21 cellular contexts compared by ENCODE assay signal in the genomic region with DNA sequence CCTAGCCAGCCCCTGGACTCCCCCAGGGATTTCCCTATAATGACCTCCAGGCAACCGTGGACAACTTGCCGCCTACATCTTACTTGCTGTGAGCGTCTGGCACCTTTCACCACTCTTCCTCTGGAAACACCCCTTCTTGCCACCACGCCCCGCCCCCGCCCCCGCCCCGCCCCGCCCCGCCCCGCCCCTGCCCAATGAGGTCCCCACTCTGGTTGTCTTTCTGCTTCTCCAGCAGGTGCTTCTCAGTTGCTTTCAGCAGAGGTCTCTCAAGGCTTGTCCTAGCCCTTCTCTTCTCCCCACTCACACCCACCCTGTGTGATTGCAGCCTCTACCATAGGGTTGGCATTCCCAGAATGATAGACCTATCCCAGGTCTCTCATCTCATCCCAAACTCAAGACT.
DNase-seq lines count a peak whose midpoint lies in the region; ATAC-seq lines count a peak whose summit lies in the region.
"Had no signal": no experiment of that assay in that cellular context is flagged by ENCODE, and none has a peak within 500 bp of the region (broad histone marks: within the 10 kb centered on the region; RNA-seq: fewer than 3 reads in every experiment).

No MANE protein-coding gene starts in this region.

- no peaks in the 10 kb centered on the region for H3K27me3 Mint-ChIP-seq in activated CD4-positive, alpha-beta T cell treated with anti-CD3 and anti-CD28 coated beads, Interleukin-2, amount 10 ng/mL, durations not matched to agents 24 days and 14 days
- H3K27me3 Mint-ChIP-seq: CD4-positive, CD25-positive, alpha-beta regulatory T cell had no signal

- H3K4me3 Mint-ChIP-seq in activated CD4-positive, alpha-beta T cell treated with anti-CD3 and anti-CD28 coated beads, Interleukin-2, amount 10 ng/mL, durations not matched to agents 24 days and 14 days: no peak overlapping the region
- H3K4me3 Mint-ChIP-seq: CD4-positive, CD25-positive, alpha-beta regulatory T cell had no signal

- intact Hi-C loops in activated CD4-positive, alpha-beta T cell treated with anti-CD3 and anti-CD28 coated beads, Interleukin-2, amount 10 ng/mL, durations not matched to agents 24 days and 14 days (cut with micrococcal nuclease): no loop called here

- peak; percentile 7 for DNase-seq in activated CD4-positive, alpha-beta T cell treated with anti-CD3 and anti-CD28 coated beads, Interleukin-2, amount 10 ng/mL, durations not matched to agents 24 days and 14 days
- no peak for DNase-seq in activated CD4-positive, alpha-beta T cell treated with anti-CD3 and anti-CD28 coated beads, Interleukin-2, amount 50 U/mL, for 48 hours
- DNase-seq in H7 (peak; percentile 23), SW480 (ENCODE audit: low spot score) (peak; percentile 46), NCI-H524 (lab: John Stamatoyannopoulos, UW) (no peak)
- DNase-seq: CD4-positive, CD25-positive, alpha-beta regulatory T cell; EL; GF-D8; GOT3; MM.1S; NCI-H1105; NCI-H146; NCI-H2029; NCI-H345; NCI-H526 treated with DMSO at 0.1 percent for 48 hours; SIG-M5; SK-N-SH had no signal

- H3K27me3 ChIP-seq in H7 (ENCODE audit: control insufficient read depth, insufficient read depth, low read length): no peaks in the 10 kb centered on the region

- H3K4me1 Mint-ChIP-seq in activated CD4-positive, alpha-beta T cell treated with anti-CD3 and anti-CD28 coated beads, Interleukin-2, amount 10 ng/mL, durations not matched to agents 24 days and 14 days: no peaks in the 10 kb centered on the region
- H3K4me1 Mint-ChIP-seq: CD4-positive, CD25-positive, alpha-beta regulatory T cell had no signal

- ATAC-seq in GM18858 (IDR thresholded peaks at IDR 0.05; ENCODE audit: unreplicated experiment) (no peak), HG03139 (IDR thresholded peaks at IDR 0.05; ENCODE audit: unreplicated experiment) (no peak)
- ATAC-seq: Panc1 had no signal

- no peaks in the 10 kb centered on the region for H3K9me3 Mint-ChIP-seq in activated CD4-positive, alpha-beta T cell treated with anti-CD3 and anti-CD28 coated beads, Interleukin-2, amount 10 ng/mL, durations not matched to agents 24 days and 14 days

- H3K36me3 ChIP-seq in H7 (replicated peaks; ENCODE audit: control insufficient read depth, insufficient read depth, low read length): no peaks in the 10 kb centered on the region

- H3K4me3 ChIP-seq in H7 (ENCODE audit: insufficient read depth, low read depth, low read length): no peak overlapping the region

- H3K27ac Mint-ChIP-seq in activated CD4-positive, alpha-beta T cell treated with anti-CD3 and anti-CD28 coated beads, Interleukin-2, amount 10 ng/mL, durations not matched to agents 24 days and 14 days: no peak overlapping the region
- H3K27ac Mint-ChIP-seq: CD4-positive, CD25-positive, alpha-beta regulatory T cell; IgD-negative memory B cell had no signal

- H3K36me3 Mint-ChIP-seq in activated CD4-positive, alpha-beta T cell treated with anti-CD3 and anti-CD28 coated beads, Interleukin-2, amount 10 ng/mL, durations not matched to agents 24 days and 14 days (ENCODE audit: low read depth): no peaks in the 10 kb centered on the region
- H3K36me3 Mint-ChIP-seq: CD4-positive, CD25-positive, alpha-beta regulatory T cell; IgD-negative memory B cell had no signal

Comparison
In these comparisons a context has a peak if more than half of its experiments do, and no peak if none do; other contexts are left out.
1. DNase-seq: peak in activated CD4-positive, alpha-beta T cell treated with anti-CD3 and anti-CD28 coated beads, Interleukin-2, amount 10 ng/mL, durations not matched to agents 24 days and 14 days (single experiment), H7 (single experiment) and SW480 (single experiment); none in activated CD4-positive, alpha-beta T cell treated with anti-CD3 and anti-CD28 coated beads, Interleukin-2, amount 50 U/mL, for 48 hours (0 of 2) and NCI-H524 (0 of 2).